8 cellular contexts compared by ENCODE assay signal in genomic region chr17:67245694-67246397, GRCh38. TPM values are rescaled to one million over a fixed set of nuclear protein-coding genes. Genes with fewer than 3 reads are reported as not detected.
DNase-seq lines count a peak whose midpoint lies in the region; ATAC-seq and TF ChIP-seq lines count a peak whose summit lies in the region.

No MANE protein-coding gene starts in this region.

- peaks cover 38% of the 10 kb centered on the region for H3K4me1 Mint-ChIP-seq in T-helper 1 cell treated with Interleukin-12 subunit alpha and Interleukin-12 subunit beta and Interleukin-4 antibody, amounts not matched to agents 30 μg/mL and 1 μg/mL, for 36 hours (ENCODE audit: low read depth)
- peaks cover 44% of the 10 kb centered on the region for H3K4me1 Mint-ChIP-seq in brain

- DNase-seq in NCI-H748 (lab: John Stamatoyannopoulos, UW; ENCODE audit: unreplicated experiment) (peak; percentile 55), NCI-H748 treated with DMSO at 0.1 percent for 48 hours (lab: John Stamatoyannopoulos, UW) (no peak), islet precursor cell (peak; percentile 90)
- peak; percentile 28 to 34 for DNase-seq in stimulated activated CD4-positive, alpha-beta T cell treated with anti-CD3 and anti-CD28 coated beads, Interleukin-15, amount 100 ng/mL, for 48 hours (ENCODE audit: low read depth in 2 of 2)

- TF ChIP-seq CTCF in brain (conservative IDR thresholded peaks at IDR 0.05) = peak in 1 of 2 experiments; percentile 31

- no peaks in the 10 kb centered on the region for H3K27me3 Mint-ChIP-seq in T-helper 1 cell treated with Interleukin-12 subunit alpha and Interleukin-12 subunit beta and Interleukin-4 antibody, amounts not matched to agents 30 μg/mL and 1 μg/mL, for 36 hours (ENCODE audit: low read depth)
- H3K27me3 Mint-ChIP-seq in brain = peaks cover 3% of the 10 kb centered on the region

- peak overlapping the region; percentile 86 for H3K4me3 Mint-ChIP-seq in T-helper 1 cell treated with Interleukin-12 subunit alpha and Interleukin-12 subunit beta and Interleukin-4 antibody, amounts not matched to agents 30 μg/mL and 1 μg/mL, for 36 hours
- H3K4me3 Mint-ChIP-seq in brain = peak overlapping the region; percentile 85 to 96 (median 89)

- ATAC-seq in GM18517 (IDR thresholded peaks at IDR 0.05; ENCODE audit: unreplicated experiment) = no peak
- ATAC-seq in GM18502 (IDR thresholded peaks at IDR 0.05; ENCODE audit: poor library complexity, unreplicated experiment) = no peak

- peaks cover 14% of the 10 kb centered on the region for H3K36me3 Mint-ChIP-seq in T-helper 1 cell treated with Interleukin-12 subunit alpha and Interleukin-12 subunit beta and Interleukin-4 antibody, amounts not matched to agents 30 μg/mL and 1 μg/mL, for 36 hours (ENCODE audit: low read depth)
- H3K36me3 Mint-ChIP-seq in brain = peaks cover 5% of the 10 kb centered on the region

- peak overlapping the region; percentile 85 for H3K27ac Mint-ChIP-seq in T-helper 1 cell treated with Interleukin-12 subunit alpha and Interleukin-12 subunit beta and Interleukin-4 antibody, amounts not matched to agents 30 μg/mL and 1 μg/mL, for 36 hours
- H3K27ac Mint-ChIP-seq in brain = peak overlapping the region in 4 of 5 experiments; percentile 81 to 93 (median 86)

- no peaks in the 10 kb centered on the region for H3K9me3 Mint-ChIP-seq in T-helper 1 cell treated with Interleukin-12 subunit alpha and Interleukin-12 subunit beta and Interleukin-4 antibody, amounts not matched to agents 30 μg/mL and 1 μg/mL, for 36 hours
- H3K9me3 Mint-ChIP-seq in brain = no peaks in the 10 kb centered on the region

RNA-seq across cellular contexts. Expression of gene HELZ, which starts 0.8 kb away (rescaled TPM):
- 8.2 TPM for polyA plus RNA-seq in brain (ENCODE audit: insufficient read depth, low read depth, low replicate concordance)
